ENCODE assay signal across 7 cellular contexts in the genomic region with DNA sequence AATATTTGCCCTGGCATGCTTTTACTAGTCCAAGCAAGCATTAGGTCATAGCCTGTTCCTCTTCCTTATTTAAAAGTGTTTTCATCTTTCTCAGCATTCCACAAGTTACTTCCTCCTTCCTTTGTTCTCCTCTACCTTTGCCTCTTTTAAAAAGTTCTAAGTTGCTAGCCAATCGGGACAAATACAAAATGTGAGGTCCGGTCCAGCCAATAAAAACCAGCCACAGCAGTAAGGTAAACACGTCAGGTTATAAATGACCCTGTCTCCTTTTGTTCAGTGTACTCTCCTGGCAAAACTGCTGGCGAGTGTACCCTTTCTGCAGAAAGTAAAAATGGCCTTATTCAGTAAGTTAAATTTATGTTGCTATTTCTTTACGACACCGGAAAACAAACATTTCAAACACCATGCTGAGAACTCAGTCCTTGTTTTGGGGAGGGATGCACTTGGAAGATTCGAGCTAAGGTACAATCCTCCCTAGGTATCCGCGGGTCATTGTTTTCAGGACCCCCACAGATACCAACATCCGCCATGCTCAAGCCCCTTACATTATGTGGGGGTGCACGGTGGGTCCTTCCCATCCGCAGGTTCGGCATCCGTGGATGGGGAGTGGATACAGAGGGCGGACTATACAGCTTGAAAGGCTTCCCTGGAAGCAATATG. TPM values are rescaled to one million over a fixed set of nuclear protein-coding genes. Genes with fewer than 3 reads are reported as not detected.
DNase-seq lines count a peak whose midpoint lies in the region; ATAC-seq and TF ChIP-seq lines count a peak whose summit lies in the region.
"Not testable (repeated sequence)": the region's sequence is repeated elsewhere in the genome, so short reads cannot be mapped to it uniquely, and the experiment has no call there.

No MANE protein-coding gene starts in this region.

- CTCF ChIA-PET in activated CD8-positive, alpha-beta memory T cell treated with anti-CD3 and anti-CD28 coated beads, Interleukin-2, amount 10 ng/mL, durations not matched to agents 7 days and 5 days (lab: Charles Lee) = interaction anchor here (1.0 to 3.0 kb wide), 12 partner anchors 8 to 262 kb away, joined by 3 to 15 read pairs (median 7); a partner anchor contains a TSS

- ATAC-seq in activated CD8-positive, alpha-beta memory T cell treated with anti-CD3 and anti-CD28 coated beads, Interleukin-2, amount 10 ng/mL, durations not matched to agents 7 days and 5 days; central memory CD8-positive, alpha-beta T cell (replicated peaks; ENCODE audit: extremely low read depth, poor library complexity, severe bottlenecking): not testable (repeated sequence)
- peak in 2 of 8 donors; percentile 3 to 9 for ATAC-seq in heart right ventricle
- ATAC-seq in gastrocnemius medialis = peak in 1 of 2 donors; percentile 22

- peaks cover 44% of the 10 kb centered on the region for H3K79me2 ChIP-seq in GM23248 (ENCODE audit: insufficient read depth)
- H3K79me2 ChIP-seq in OCI-LY1 (ENCODE audit: insufficient read depth, low read length) = peaks cover 35% of the 10 kb centered on the region

- H3K27me3 Mint-ChIP-seq in activated CD8-positive, alpha-beta memory T cell treated with anti-CD3 and anti-CD28 coated beads, Interleukin-2, amount 10 ng/mL, durations not matched to agents 7 days and 5 days = not testable (repeated sequence)
- H3K27me3 Mint-ChIP-seq in central memory CD8-positive, alpha-beta T cell = peaks cover 18% of the 10 kb centered on the region

- not testable (repeated sequence) for H3K9me2 ChIP-seq in GM23248 (ENCODE audit: insufficient read depth); OCI-LY1 (ENCODE audit: low read depth, low read length)

- H3K27ac Mint-ChIP-seq in activated CD8-positive, alpha-beta memory T cell treated with anti-CD3 and anti-CD28 coated beads, Interleukin-2, amount 10 ng/mL, durations not matched to agents 7 days and 5 days = peak overlapping the region; percentile 94
- peak overlapping the region; percentile 88 for H3K27ac Mint-ChIP-seq in central memory CD8-positive, alpha-beta T cell (ENCODE audit: low read depth)

- H3K4me3 ChIP-seq in GM23248 = peak overlapping the region; percentile 96
- peak overlapping the region; percentile 99 for H3K4me3 ChIP-seq in OCI-LY1 (ENCODE audit: low read depth, low read length, poor library complexity, severe bottlenecking)
- H3K4me3 ChIP-seq in heart right ventricle = peak overlapping the region in 9 of 10 donors; percentile 85 to 100 (median 96)
- H3K4me3 ChIP-seq in mononuclear cell (ENCODE audit: low read length) = peak overlapping the region; percentile 96
- H3K4me3 ChIP-seq in gastrocnemius medialis = peak overlapping the region; percentile 83 to 97 (median 91)

- H3K9me3 Mint-ChIP-seq in activated CD8-positive, alpha-beta memory T cell treated with anti-CD3 and anti-CD28 coated beads, Interleukin-2, amount 10 ng/mL, durations not matched to agents 7 days and 5 days (ENCODE audit: low read depth); central memory CD8-positive, alpha-beta T cell: not testable (repeated sequence)

- not testable (repeated sequence) for H3K27me3 ChIP-seq in GM23248 (replicated peaks; ENCODE audit: insufficient read depth); OCI-LY1 (ENCODE audit: insufficient read depth, low read length); heart right ventricle; mononuclear cell (ENCODE audit: insufficient read depth, low read length); gastrocnemius medialis

- not testable (repeated sequence) for H3K9me3 ChIP-seq in GM23248 (ENCODE audit: low read depth); OCI-LY1 (ENCODE audit: low read length); heart right ventricle; mononuclear cell (ENCODE audit: low read depth, low read length); gastrocnemius medialis

- 49 to 61% methylated on average over 15 of the region's 15 CpGs for WGBS in GM23248 (ENCODE audit: low coverage in 1 of 2, low lambda C conversion rate in 2 of 2, missing lambda C conversion rate in 2 of 2), 2 experiments
- 62 to 66% methylated on average over 15 of the region's 15 CpGs for WGBS in heart right ventricle, 2 donors

- H3F3A ChIP-seq in GM23248 (ENCODE audit: insufficient read depth) = peaks cover 15% of the 10 kb centered on the region
- not testable (repeated sequence) for H3F3A ChIP-seq in OCI-LY1 (ENCODE audit: insufficient read depth, low read length)

- not testable (repeated sequence) for TF ChIP-seq CTCF in OCI-LY1 (IDR thresholded peaks at IDR 0.05; ENCODE audit: low read length); heart right ventricle (IDR thresholded peaks at IDR 0.05); gastrocnemius medialis (IDR thresholded peaks at IDR 0.05 in 4 of 5, conservative IDR thresholded peaks at IDR 0.05 in 1 of 5)

- not testable (repeated sequence) for TF ChIP-seq POLR2A in gastrocnemius medialis (IDR thresholded peaks at IDR 0.05)

- peak overlapping the region; percentile 35 for H3K27ac ChIP-seq in GM23248
- not testable (repeated sequence) for H3K27ac ChIP-seq in OCI-LY1 (ENCODE audit: low read depth, low read length, poor library complexity, severe bottlenecking)
- H3K27ac ChIP-seq in heart right ventricle = peak overlapping the region; percentile 30 to 92 (median 86)
- H3K27ac ChIP-seq in gastrocnemius medialis = peak overlapping the region; percentile 77 to 89 (median 81)

- H3K36me3 Mint-ChIP-seq in activated CD8-positive, alpha-beta memory T cell treated with anti-CD3 and anti-CD28 coated beads, Interleukin-2, amount 10 ng/mL, durations not matched to agents 7 days and 5 days = peaks cover 16% of the 10 kb centered on the region
- H3K36me3 Mint-ChIP-seq in central memory CD8-positive, alpha-beta T cell (ENCODE audit: insufficient read depth) = peaks cover 23% of the 10 kb centered on the region

- peak overlapping the region; percentile 98 for H3K4me3 Mint-ChIP-seq in activated CD8-positive, alpha-beta memory T cell treated with anti-CD3 and anti-CD28 coated beads, Interleukin-2, amount 10 ng/mL, durations not matched to agents 7 days and 5 days
- H3K4me3 Mint-ChIP-seq in central memory CD8-positive, alpha-beta T cell = peak overlapping the region; percentile 92

- in situ Hi-C loops in GM23248 (cut with MboI); gastrocnemius medialis (cut with MboI; ENCODE audit: low sequenced_read_pairs in 4 of 4): not testable (repeated sequence)

- intact Hi-C loops in heart right ventricle (cut with DNase I) (loop anchor here in 5 of 10 donors (2.0 to 5.0 kb wide), 3 partner anchors 258 to 263 kb away; no protein-coding TSS in a partner anchor), gastrocnemius medialis (cut with DNase I; ENCODE audit: low total_unique reads) (loop anchor here (2.0 to 5.0 kb wide), 2 partner anchors 177 to 261 kb away; a partner anchor contains a TSS)

- H3K9ac ChIP-seq in GM23248 = peak overlapping the region; percentile 91
- not testable (repeated sequence) for H3K9ac ChIP-seq in OCI-LY1 (ENCODE audit: low read length)

- DNase-seq in GM23248; central memory CD8-positive, alpha-beta T cell (ENCODE audit: low spot score in 2 of 2); gastrocnemius medialis: not testable (repeated sequence)
- peak; percentile 11 for DNase-seq in activated CD8-positive, alpha-beta memory T cell treated with anti-CD3 and anti-CD28 coated beads, Interleukin-2, amount 10 ng/mL, durations not matched to agents 7 days and 5 days
- peak in 1 of 2 donors; percentile 8 for DNase-seq in heart right ventricle

- H4K20me1 ChIP-seq in GM23248 (ENCODE audit: insufficient read depth); OCI-LY1 (ENCODE audit: insufficient read depth, low read length): not testable (repeated sequence)

- H2AFZ ChIP-seq in GM23248 (peak overlapping the region; percentile 97), OCI-LY1 (ENCODE audit: low read length) (peak overlapping the region; percentile 98)

- H3K4me1 Mint-ChIP-seq in activated CD8-positive, alpha-beta memory T cell treated with anti-CD3 and anti-CD28 coated beads, Interleukin-2, amount 10 ng/mL, durations not matched to agents 7 days and 5 days = peaks cover 30% of the 10 kb centered on the region
- H3K4me1 Mint-ChIP-seq in central memory CD8-positive, alpha-beta T cell = peaks cover 24% of the 10 kb centered on the region

- H3K4me1 ChIP-seq in GM23248 (ENCODE audit: insufficient read depth) = not testable (repeated sequence)
- H3K4me1 ChIP-seq in OCI-LY1 (ENCODE audit: insufficient read depth, low read length, severe bottlenecking) (peaks cover 14% of the 10 kb centered on the region), heart right ventricle (peaks cover 11 to 39% (median 31%) of the 10 kb centered on the region in 9 donors), mononuclear cell (ENCODE audit: insufficient read depth, low read length) (peaks cover 25% of the 10 kb centered on the region), gastrocnemius medialis (peaks cover 16 to 20% of the 10 kb centered on the region in 2 donors)

- peaks cover 12% of the 10 kb centered on the region; the same call in 1 of the 2 replicates for H3K36me3 ChIP-seq in GM23248 (ENCODE audit: low read depth)
- peaks cover 18% of the 10 kb centered on the region; the same call in 1 of the 2 replicates for H3K36me3 ChIP-seq in OCI-LY1 (ENCODE audit: insufficient read depth, low read length)
- H3K36me3 ChIP-seq in heart right ventricle = peaks cover 0 to 21% (median 7%) of the 10 kb centered on the region in 9 donors
- peaks cover 0 to 18% of the 10 kb centered on the region in 2 donors for H3K36me3 ChIP-seq in gastrocnemius medialis

- H3K4me2 ChIP-seq in GM23248 (ENCODE audit: unreplicated experiment) (peak overlapping the region; percentile 90), OCI-LY1 (ENCODE audit: low read length) (peak overlapping the region; percentile 100)

RNA-seq across cellular contexts. Expression of a gene that starts 0.6 kb away (rescaled TPM):
- 85.7 and 86.5 TPM in 2 replicates for total RNA-seq in GM23248 (2014; rRNA removed; shearing (Covaris generic))
- polyA plus RNA-seq in GM23248 (2016; fragmentation: Nextera tagmentation; extraction: Ambion mirVana) = 124 and 135 TPM in 2 replicates
- 10 to 100 TPM; 35.6 to 47.1 TPM for total RNA-seq in activated CD8-positive, alpha-beta memory T cell treated with anti-CD3 and anti-CD28 coated beads, Interleukin-2, amount 10 ng/mL, durations not matched to agents 7 days and 5 days
- 10 to 100 TPM; 23.4 to 38.5 (median 28.0) TPM for total RNA-seq in heart right ventricle
- 10 to 100 TPM; 10.9 to 19.3 TPM for polyA plus RNA-seq in heart right ventricle
- 33.1 TPM for total RNA-seq in mononuclear cell
- 10 to 100 TPM; 33.3 to 50.6 (median 38.4) TPM for total RNA-seq in gastrocnemius medialis

RNA-seq across cellular contexts. Expression of a gene that starts 5.1 kb away (rescaled TPM):
- 41.3 and 45.8 TPM in 2 replicates for total RNA-seq in GM23248 (2014; rRNA removed; shearing (Covaris generic))
- polyA plus RNA-seq in GM23248 (2016; fragmentation: Nextera tagmentation; extraction: Ambion mirVana) (108 and 113 TPM in 2 replicates), heart right ventricle (10 to 100 TPM; 19.5 to 22.5 TPM)
- 1 to 10 TPM; 2.6 to 2.8 TPM for total RNA-seq in activated CD8-positive, alpha-beta memory T cell treated with anti-CD3 and anti-CD28 coated beads, Interleukin-2, amount 10 ng/mL, durations not matched to agents 7 days and 5 days
- total RNA-seq in heart right ventricle (10 to 100 TPM; 36.6 to 65.7 (median 53.5) TPM), mononuclear cell (0.31 TPM), gastrocnemius medialis (1 to 10 TPM; 2.7 to 6.3 (median 4.7) TPM)
